In genomic region chr5:3131161-3131560, GRCh38 we compare ENCODE assay signal across 28 cellular contexts.
"Had no signal": no experiment of that assay in that cellular context is flagged by ENCODE, and none has a peak within 500 bp of the region (broad histone marks: within the 10 kb centered on the region; RNA-seq: fewer than 3 reads in every experiment).

No MANE protein-coding gene starts in this region.

- H3K27ac ChIP-seq: left ventricle myocardium inferior, pancreas, prostate gland, skin epidermis, stomach, testis, thyroid gland, transverse colon, upper lobe of left lung had no signal

- H3K36me3 ChIP-seq: left ventricle myocardium inferior, pancreas, prostate gland, stomach, thyroid gland, transverse colon, upper lobe of left lung had no signal

- H3K9me3 Mint-ChIP-seq: mesothelial cell of epicardium had no signal

- H3K4me1 Mint-ChIP-seq: immature natural killer cell; mesothelial cell of epicardium; naive B cell; stimulated activated naive B cell treated with anti-CD40 and anti-IgM and Interleukin-4, amounts not matched to agents 10 μg/mL and 1 μg/mL and 100 μg/mL, for 72 hours had no signal

- H3K9me3 ChIP-seq: left ventricle myocardium inferior, pancreas, prostate gland, testis, thyroid gland, transverse colon, upper lobe of left lung had no signal

- H3K27ac Mint-ChIP-seq: immature natural killer cell; mesothelial cell of epicardium; naive B cell; natural killer cell treated with Interleukin-12 subunit alpha and Interleukin-12 subunit beta and Interleukin-15 and Interleukin-18, amount 100 ng/mL, for 72 hours; stimulated activated naive B cell treated with anti-CD40 and anti-IgM and Interleukin-4, amounts not matched to agents 10 μg/mL and 1 μg/mL and 100 μg/mL, for 72 hours had no signal

- FAIRE-seq: islet of Langerhans, pancreas had no signal

- H3K4me1 ChIP-seq: left ventricle myocardium inferior, pancreas, prostate gland, stomach, testis, thyroid gland, transverse colon, upper lobe of left lung had no signal

- H3K36me3 Mint-ChIP-seq: immature natural killer cell; mesothelial cell of epicardium; naive B cell; natural killer cell treated with Interleukin-12 subunit alpha and Interleukin-12 subunit beta and Interleukin-15 and Interleukin-18, amount 100 ng/mL, for 72 hours; stimulated activated naive B cell treated with anti-CD40 and anti-IgM and Interleukin-4, amounts not matched to agents 10 μg/mL and 1 μg/mL and 100 μg/mL, for 72 hours had no signal

- H3K4me3 Mint-ChIP-seq: immature natural killer cell; mesothelial cell of epicardium; natural killer cell treated with Interleukin-12 subunit alpha and Interleukin-12 subunit beta and Interleukin-15 and Interleukin-18, amount 100 ng/mL, for 72 hours; stimulated activated naive B cell treated with anti-CD40 and anti-IgM and Interleukin-4, amounts not matched to agents 10 μg/mL and 1 μg/mL and 100 μg/mL, for 72 hours had no signal

- H3K4me3 ChIP-seq: left ventricle myocardium inferior, lung, pancreas, prostate gland, skin epidermis, stomach, testis, thyroid gland, transverse colon, upper lobe of left lung had no signal

- H3K27me3 Mint-ChIP-seq: naive B cell; natural killer cell treated with Interleukin-12 subunit alpha and Interleukin-12 subunit beta and Interleukin-15 and Interleukin-18, amount 100 ng/mL, for 72 hours; stimulated activated naive B cell treated with anti-CD40 and anti-IgM and Interleukin-4, amounts not matched to agents 10 μg/mL and 1 μg/mL and 100 μg/mL, for 72 hours had no signal

- ATAC-seq: natural killer cell treated with Interleukin-12 subunit alpha and Interleukin-12 subunit beta and Interleukin-15 and Interleukin-18, amount 100 ng/mL, for 72 hours; pancreas; right cardiac atrium; sciatic nerve; stimulated activated naive B cell treated with anti-CD40 and anti-IgM and Interleukin-4, amounts not matched to agents 10 μg/mL and 1 μg/mL and 100 μg/mL, for 72 hours; stimulated activated naive CD8-positive, alpha-beta T cell treated with anti-CD3 and anti-CD28 coated beads, Interleukin-15, Interleukin-2, amounts not matched to agents 100 U/mL and 50 U/mL, for 24 hours had no signal

- DNase-seq: hypothalamus; immature natural killer cell; left ventricle myocardium inferior; mesendoderm; naive B cell; nucleus accumbens; pancreas; posterior cingulate gyrus; retina; right cardiac atrium; stimulated activated CD4-positive, alpha-beta T cell treated with anti-CD3 and anti-CD28 coated beads, Interleukin-12 subunit alpha, Interleukin-12 subunit beta, amount 100 ng/mL, for 4 hours; stimulated activated CD4-positive, alpha-beta T cell treated with anti-CD3 and anti-CD28 coated beads, Interleukin-15, amount 100 ng/mL, for 24 hours; stimulated activated CD4-positive, alpha-beta T cell treated with anti-CD3 and anti-CD28 coated beads, Interleukin-2, amount 100 ng/mL, for 24 hours; stimulated activated CD4-positive, alpha-beta T cell treated with anti-CD3 and anti-CD28 coated beads, Interleukin-4, amount 100 ng/mL, for 1 hour; stimulated activated naive B cell treated with anti-CD40 and anti-IgM and Interleukin-4, amounts not matched to agents 10 μg/mL and 1 μg/mL and 100 μg/mL, for 72 hours; stimulated activated naive CD8-positive, alpha-beta T cell treated with anti-CD3 and anti-CD28 coated beads, Interleukin-15, Interleukin-2, amounts not matched to agents 100 U/mL and 50 U/mL, for 24 hours; stomach; testis; thyroid gland; transverse colon; upper lobe of left lung had no signal

- H3K27me3 ChIP-seq: pancreas, stomach, testis, thyroid gland, transverse colon, upper lobe of left lung had no signal
